ENCODE assay signal across 20 cellular contexts in genomic region chr13:110699148-110700145, GRCh38. TPM values are rescaled to one million over a fixed set of nuclear protein-coding genes. Genes with fewer than 3 reads are reported as not detected.
DNase-seq lines count a peak whose midpoint lies in the region; ATAC-seq and TF ChIP-seq lines count a peak whose summit lies in the region.
"Had no signal": no experiment of that assay in that cellular context is flagged by ENCODE, and none has a peak within 500 bp of the region (broad histone marks: within the 10 kb centered on the region; RNA-seq: fewer than 3 reads in every experiment).

No MANE protein-coding gene starts in this region.

- no peak for TF ChIP-seq CTCF in psoas muscle (IDR thresholded peaks at IDR 0.05)

- intact Hi-C loops in psoas muscle (cut with DNase I), result loop anchor here (5.0 kb wide), 2 partner anchors 82 to 218 kb away; partner anchors contain the start of genes ANKRD10 (in 1 of the 2) and NAXD (in 1 of the 2)

- H3K4me3 Mint-ChIP-seq in activated CD4-positive, alpha-beta memory T cell treated with anti-CD3 and anti-CD28 coated beads, Interleukin-2, amount 10 ng/mL, durations not matched to agents 7 days and 5 days, result no peak overlapping the region
- H3K4me3 Mint-ChIP-seq in activated naive CD8-positive, alpha-beta T cell treated with anti-CD3 and anti-CD28 coated beads, Interleukin-2, amount 50 U/mL, for 24 hours, result no peak overlapping the region
- H3K4me3 Mint-ChIP-seq: activated CD8-positive, alpha-beta T cell treated with anti-CD3 and anti-CD28 coated beads for 36 hours had no signal

- no peaks in the 10 kb centered on the region for H3K9me3 Mint-ChIP-seq in activated CD4-positive, alpha-beta memory T cell treated with anti-CD3 and anti-CD28 coated beads, Interleukin-2, amount 10 ng/mL, durations not matched to agents 7 days and 5 days
- H3K9me3 Mint-ChIP-seq in activated naive CD8-positive, alpha-beta T cell treated with anti-CD3 and anti-CD28 coated beads, Interleukin-2, amount 50 U/mL, for 24 hours, result no peaks in the 10 kb centered on the region
- H3K9me3 Mint-ChIP-seq: activated CD8-positive, alpha-beta T cell treated with anti-CD3 and anti-CD28 coated beads for 36 hours had no signal

- H3K36me3 Mint-ChIP-seq in activated CD4-positive, alpha-beta memory T cell treated with anti-CD3 and anti-CD28 coated beads, Interleukin-2, amount 10 ng/mL, durations not matched to agents 7 days and 5 days (ENCODE audit: low read depth), result peaks cover 59% of the 10 kb centered on the region
- peaks cover 53% of the 10 kb centered on the region for H3K36me3 Mint-ChIP-seq in activated naive CD8-positive, alpha-beta T cell treated with anti-CD3 and anti-CD28 coated beads, Interleukin-2, amount 50 U/mL, for 24 hours (ENCODE audit: low read depth)

- H3K4me1 Mint-ChIP-seq in activated CD4-positive, alpha-beta memory T cell treated with anti-CD3 and anti-CD28 coated beads, Interleukin-2, amount 10 ng/mL, durations not matched to agents 7 days and 5 days, result peaks cover 60% of the 10 kb centered on the region
- peaks cover 44% of the 10 kb centered on the region for H3K4me1 Mint-ChIP-seq in activated naive CD8-positive, alpha-beta T cell treated with anti-CD3 and anti-CD28 coated beads, Interleukin-2, amount 50 U/mL, for 24 hours

- ATAC-seq in GM18502 (IDR thresholded peaks at IDR 0.05; ENCODE audit: poor library complexity, unreplicated experiment) (peak; percentile 7), HG02642 (IDR thresholded peaks at IDR 0.05; ENCODE audit: poor library complexity, unreplicated experiment) (peak; percentile 4), psoas muscle (no peak)
- ATAC-seq in activated naive CD8-positive, alpha-beta T cell treated with anti-CD3 and anti-CD28 coated beads, Interleukin-2, amount 50 U/mL, for 24 hours, result no peak
- ATAC-seq: activated CD8-positive, alpha-beta T cell treated with anti-CD3 and anti-CD28 coated beads for 36 hours; mucosa of descending colon had no signal

- DNase-seq in activated CD4-positive, alpha-beta memory T cell treated with anti-CD3 and anti-CD28 coated beads, Interleukin-2, amount 10 ng/mL, durations not matched to agents 7 days and 5 days, result peak; percentile 10
- DNase-seq in psoas muscle, result no peak
- no peak for DNase-seq in H7
- no peak for DNase-seq in OCI-M2 (lab: John Stamatoyannopoulos, UW; ENCODE audit: unreplicated experiment)
- no peak for DNase-seq in SKM-1 (lab: John Stamatoyannopoulos, UW; ENCODE audit: unreplicated experiment)
- no peak for DNase-seq in activated naive CD8-positive, alpha-beta T cell treated with anti-CD3 and anti-CD28 coated beads, Interleukin-2, amount 50 U/mL, for 24 hours
- DNase-seq: activated CD8-positive, alpha-beta T cell treated with anti-CD3 and anti-CD28 coated beads for 36 hours; activated effector memory CD4-positive, alpha-beta T cell treated with Interleukin-2 at 50 U/mL for 16 hours; caudate nucleus; DMS79; effector CD8-positive, alpha-beta T cell; kidney; mucosa of descending colon; NCI-H2081; NCI-H526 treated with DMSO at 0.1 percent for 48 hours; stimulated activated CD4-positive, alpha-beta T cell treated with anti-CD3 and anti-CD28 coated beads, Interleukin-4, amount 100 ng/mL, for 4 hours had no signal

- H3K36me3 ChIP-seq in psoas muscle (ENCODE audit: insufficient read depth in 1 of 2, low read depth in 1 of 2) (peaks cover 3 to 64% of the 10 kb centered on the region in 2 donors), H7 (replicated peaks; ENCODE audit: control insufficient read depth, insufficient read depth, low read length) (peaks cover 13% of the 10 kb centered on the region)

- H3K27me3 Mint-ChIP-seq in activated CD4-positive, alpha-beta memory T cell treated with anti-CD3 and anti-CD28 coated beads, Interleukin-2, amount 10 ng/mL, durations not matched to agents 7 days and 5 days, result no peaks in the 10 kb centered on the region
- H3K27me3 Mint-ChIP-seq in activated naive CD8-positive, alpha-beta T cell treated with anti-CD3 and anti-CD28 coated beads, Interleukin-2, amount 50 U/mL, for 24 hours, result no peaks in the 10 kb centered on the region
- H3K27me3 Mint-ChIP-seq: activated CD8-positive, alpha-beta T cell treated with anti-CD3 and anti-CD28 coated beads for 36 hours had no signal

- H3K27me3 ChIP-seq in psoas muscle (ENCODE audit: insufficient read depth in 3 of 3, low read length in 2 of 3), result no peaks in the 10 kb centered on the region
- H3K27me3 ChIP-seq in H7 (ENCODE audit: control insufficient read depth, insufficient read depth, low read length), result no peaks in the 10 kb centered on the region
- H3K27me3 ChIP-seq: hepatocyte had no signal

- no peak overlapping the region for H3K27ac Mint-ChIP-seq in activated CD4-positive, alpha-beta memory T cell treated with anti-CD3 and anti-CD28 coated beads, Interleukin-2, amount 10 ng/mL, durations not matched to agents 7 days and 5 days
- H3K27ac Mint-ChIP-seq in activated naive CD8-positive, alpha-beta T cell treated with anti-CD3 and anti-CD28 coated beads, Interleukin-2, amount 50 U/mL, for 24 hours, result no peak overlapping the region
- H3K27ac Mint-ChIP-seq: activated CD8-positive, alpha-beta T cell treated with anti-CD3 and anti-CD28 coated beads for 36 hours had no signal

- no peak overlapping the region for H3K4me3 ChIP-seq in psoas muscle
- H3K4me3 ChIP-seq in H7 (ENCODE audit: insufficient read depth, low read depth, low read length), result no peak overlapping the region
- H3K4me3 ChIP-seq: hepatocyte, mucosa of descending colon had no signal

- peaks cover 55% of the 10 kb centered on the region for H3K4me1 ChIP-seq in psoas muscle

- no peaks in the 10 kb centered on the region for H3K9me3 ChIP-seq in psoas muscle
- H3K9me3 ChIP-seq: mucosa of descending colon had no signal

- CTCF ChIA-PET in activated CD4-positive, alpha-beta memory T cell treated with anti-CD3 and anti-CD28 coated beads, Interleukin-2, amount 10 ng/mL, durations not matched to agents 7 days and 5 days (lab: Charles Lee), result no interaction called here

- POLR2A ChIA-PET in activated CD4-positive, alpha-beta memory T cell treated with anti-CD3 and anti-CD28 coated beads, Interleukin-2, amount 10 ng/mL, durations not matched to agents 7 days and 5 days (lab: Charles Lee), result no interaction called here

- WGBS in psoas muscle, 3 donors, result 79 to 84% (median 81%) methylated on average over 15 of the region's 15 CpGs

- peak overlapping the region; percentile 88 for H3K27ac ChIP-seq in psoas muscle
- H3K27ac ChIP-seq: C4-2B, hepatocyte had no signal

RNA-seq across cellular contexts. Expression of gene CARS2, which starts 6.5 kb away (rescaled TPM):
- 10 to 100 TPM; 51.8 to 53.5 TPM for total RNA-seq in activated CD4-positive, alpha-beta memory T cell treated with anti-CD3 and anti-CD28 coated beads, Interleukin-2, amount 10 ng/mL, durations not matched to agents 7 days and 5 days
- 10 to 100 TPM; 41.3 to 59.0 (median 49.5) TPM for total RNA-seq in psoas muscle
- 10 to 100 TPM; 56.3 to 85.2 (median 57.0) TPM for polyA plus RNA-seq in psoas muscle
- 40.0 and 44.3 TPM in 2 replicates for total RNA-seq in H7 (2014; rRNA removed; shearing (Covaris generic))

RNA-seq across cellular contexts. Expression of gene ING1, which starts 14.1 kb away (rescaled TPM):
- total RNA-seq in activated CD4-positive, alpha-beta memory T cell treated with anti-CD3 and anti-CD28 coated beads, Interleukin-2, amount 10 ng/mL, durations not matched to agents 7 days and 5 days, result 10 to 100 TPM; 23.0 to 23.7 TPM
- total RNA-seq in psoas muscle, result 1 to 10 TPM; 5.2 to 7.0 (median 5.9) TPM
- polyA plus RNA-seq in psoas muscle, result 10 to 100 TPM in 2 of 3 donors, 1 to 10 TPM in 1; 8.2 to 16.9 (median 13.8) TPM
- 21.7 and 23.1 TPM in 2 replicates for total RNA-seq in H7 (2014; rRNA removed; shearing (Covaris generic))

Comparison
In these comparisons a context has a peak if more than half of its experiments do, and no peak if none do; other contexts are left out.
1. ATAC-seq: peak in GM18502 (single experiment) and HG02642 (single experiment); none in psoas muscle (0 of 4) and activated naive CD8-positive, alpha-beta T cell treated with anti-CD3 and anti-CD28 coated beads, Interleukin-2, amount 50 U/mL, for 24 hours (single experiment).